In genomic region chr1:119774746-119775495, GRCh38 we compare ENCODE assay signal across 2 cellular contexts.
TF ChIP-seq lines count a peak whose summit lies in the region.

No MANE protein-coding gene starts in this region.

TF ChIP-seq in HEK293, 187 proteins besides CTCF, POLR2A, EP300 and RAD21 (continued from another document):
- TF ChIP-seq, protein P1, sequence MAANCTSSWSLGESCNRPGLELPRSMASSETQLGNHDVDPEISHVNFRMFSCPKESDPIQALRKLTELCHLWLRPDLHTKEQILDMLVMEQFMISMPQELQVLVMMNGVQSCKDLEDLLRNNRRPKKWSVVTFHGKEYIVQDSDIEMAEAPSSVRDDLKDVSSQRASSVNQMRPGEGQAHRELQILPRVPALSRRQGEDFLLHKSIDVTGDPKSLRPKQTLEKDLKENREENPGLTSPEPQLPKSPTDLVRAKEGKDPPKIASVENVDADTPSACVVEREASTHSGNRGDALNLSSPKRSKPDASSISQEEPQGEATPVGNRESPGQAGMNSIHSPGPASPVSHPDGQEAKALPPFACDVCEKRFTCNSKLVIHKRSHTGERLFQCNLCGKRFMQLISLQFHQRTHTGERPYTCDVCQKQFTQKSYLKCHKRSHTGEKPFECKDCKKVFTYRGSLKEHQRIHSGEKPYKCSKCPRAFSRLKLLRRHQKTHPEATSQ (tag by site-specific recombination; IDR thresholded peaks at IDR 0.05): no peak
- TF ChIP-seq GLIS2 (tag by site-specific recombination; IDR thresholded peaks at IDR 0.05): no peak
- no peak for TF ChIP-seq ZNF266 (tag by site-specific recombination; IDR thresholded peaks at IDR 0.05; ENCODE audit: low read depth)
- TF ChIP-seq ZFP41 (tag by site-specific recombination; IDR thresholded peaks at IDR 0.05; ENCODE audit: borderline replicate concordance): no peak
- no peak for TF ChIP-seq ZNF362 (tag by site-specific recombination; IDR thresholded peaks at IDR 0.05)
- no peak for TF ChIP-seq ZNF148 (tag by site-specific recombination; IDR thresholded peaks at IDR 0.05; ENCODE audit: borderline replicate concordance)
- TF ChIP-seq ZFHX2 (tag by site-specific recombination; conservative IDR thresholded peaks at IDR 0.05): peak; percentile 24; the same call in 1 of the 2 replicates
- peak; percentile 29; the same call in 1 of the 2 replicates for TF ChIP-seq EGR2 (tag by site-specific recombination; IDR thresholded peaks at IDR 0.05; ENCODE audit: low read depth)
- TF ChIP-seq, protein P2, sequence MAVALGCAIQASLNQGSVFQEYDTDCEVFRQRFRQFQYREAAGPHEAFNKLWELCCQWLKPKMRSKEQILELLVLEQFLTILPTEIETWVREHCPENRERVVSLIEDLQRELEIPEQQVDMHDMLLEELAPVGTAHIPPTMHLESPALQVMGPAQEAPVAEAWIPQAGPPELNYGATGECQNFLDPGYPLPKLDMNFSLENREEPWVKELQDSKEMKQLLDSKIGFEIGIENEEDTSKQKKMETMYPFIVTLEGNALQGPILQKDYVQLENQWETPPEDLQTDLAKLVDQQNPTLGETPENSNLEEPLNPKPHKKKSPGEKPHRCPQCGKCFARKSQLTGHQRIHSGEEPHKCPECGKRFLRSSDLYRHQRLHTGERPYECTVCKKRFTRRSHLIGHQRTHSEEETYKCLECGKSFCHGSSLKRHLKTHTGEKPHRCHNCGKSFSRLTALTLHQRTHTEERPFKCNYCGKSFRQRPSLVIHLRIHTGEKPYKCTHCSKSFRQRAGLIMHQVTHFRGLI (tag by site-specific recombination; IDR thresholded peaks at IDR 0.05): 0 out of 2 replicates have a peak, but pooled peaks have one; percentile 44
- no peak for TF ChIP-seq ZBTB48 (tag by site-specific recombination; IDR thresholded peaks at IDR 0.05)
- no peak for TF ChIP-seq ZNF549 (tag by site-specific recombination; IDR thresholded peaks at IDR 0.05)
- TF ChIP-seq YY2 (tag by site-specific recombination; IDR thresholded peaks at IDR 0.05): no peak
- TF ChIP-seq, protein P3, sequence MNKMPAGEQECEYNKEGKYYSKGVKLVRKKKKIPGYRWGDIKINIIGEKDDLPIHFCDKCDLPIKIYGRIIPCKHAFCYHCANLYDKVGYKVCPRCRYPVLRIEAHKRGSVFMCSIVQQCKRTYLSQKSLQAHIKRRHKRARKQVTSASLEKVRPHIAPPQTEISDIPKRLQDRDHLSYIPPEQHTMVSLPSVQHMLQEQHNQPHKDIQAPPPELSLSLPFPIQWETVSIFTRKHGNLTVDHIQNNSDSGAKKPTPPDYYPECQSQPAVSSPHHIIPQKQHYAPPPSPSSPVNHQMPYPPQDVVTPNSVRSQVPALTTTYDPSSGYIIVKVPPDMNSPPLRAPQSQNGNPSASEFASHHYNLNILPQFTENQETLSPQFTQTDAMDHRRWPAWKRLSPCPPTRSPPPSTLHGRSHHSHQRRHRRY (tag by site-specific recombination; IDR thresholded peaks at IDR 0.05): no peak
- TF ChIP-seq ZNF175 (tag by site-specific recombination; IDR thresholded peaks at IDR 0.05): no peak
- TF ChIP-seq MYNN (tag by site-specific recombination; IDR thresholded peaks at IDR 0.05; ENCODE audit: borderline replicate concordance): no peak
- no peak for TF ChIP-seq ZNF214 (tag by site-specific recombination; IDR thresholded peaks at IDR 0.05; ENCODE audit: borderline replicate concordance)

TF ChIP-seq in liver, 16 proteins besides CTCF, POLR2A, EP300 and RAD21 (continued from another document):
- TF ChIP-seq RXRA (IDR thresholded peaks at IDR 0.05): no peak
